ENCODE assay signal across 20 cellular contexts in the genomic region with DNA sequence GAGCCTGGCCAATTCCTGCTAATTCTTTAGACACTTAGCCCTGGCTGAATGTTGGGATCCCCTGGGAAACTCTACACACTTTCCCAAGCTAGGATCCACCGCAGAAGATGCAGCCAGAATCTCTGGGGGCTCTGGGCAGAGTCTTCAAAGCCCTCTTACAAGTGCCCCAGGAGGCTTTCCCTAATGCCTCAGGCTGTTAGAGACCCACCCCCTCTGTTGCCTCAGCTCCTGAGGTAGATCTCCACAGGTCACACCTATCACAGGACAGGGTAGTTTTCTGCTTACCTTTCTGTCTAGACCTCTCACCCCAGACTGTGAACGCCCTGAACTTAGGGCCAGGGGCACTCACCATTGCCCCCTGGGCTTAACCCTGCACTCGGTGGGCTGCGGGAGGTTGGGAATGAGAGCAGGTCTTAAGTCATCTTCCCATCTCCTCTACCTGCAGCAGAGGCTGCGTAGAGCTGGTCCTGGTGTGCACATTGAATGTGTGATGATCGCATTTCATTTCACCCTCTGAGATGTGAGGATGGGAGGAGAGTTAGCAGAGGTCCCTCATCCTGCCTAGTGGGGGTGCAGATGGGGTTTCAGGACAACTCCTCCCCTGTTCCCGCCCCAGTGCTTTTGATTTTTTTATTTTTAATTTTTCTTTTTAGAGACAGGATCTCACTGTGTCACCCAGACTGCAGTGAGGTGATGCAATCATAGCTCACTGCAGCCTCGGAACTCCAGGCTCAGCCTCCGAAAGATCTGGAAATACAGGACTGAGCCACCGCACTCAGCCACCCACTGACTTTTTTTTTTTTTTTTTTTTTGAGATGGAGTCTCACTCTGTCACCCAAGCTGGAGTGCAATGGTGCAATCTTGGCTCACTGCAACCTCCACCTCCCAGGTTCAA.
"Had no signal": no experiment of that assay in that cellular context is flagged by ENCODE, and none has a peak within 500 bp of the region (broad histone marks: within the 10 kb centered on the region; RNA-seq: fewer than 3 reads in every experiment).

No MANE protein-coding gene starts in this region.

- DNase-seq: activated CD4-positive, alpha-beta memory T cell treated with anti-CD3 and anti-CD28 coated beads, Interleukin-2, amount 10 ng/mL, durations not matched to agents 7 days and 5 days; activated CD4-positive, alpha-beta T cell treated with anti-CD3 and anti-CD28 coated beads for 48 hours; activated CD4-positive, CD25-positive, alpha-beta regulatory T cell; activated CD8-positive, alpha-beta memory T cell treated with anti-CD3 and anti-CD28 coated beads, Interleukin-2, amount 10 ng/mL, durations not matched to agents 7 days and 5 days; activated naive CD4-positive, alpha-beta T cell; activated naive CD8-positive, alpha-beta T cell treated with anti-CD3 and anti-CD28 coated beads for 36 hours; activated T-cell treated with anti-CD3 and anti-CD28 coated beads, Interleukin-2, amount 50 U/mL, for 1 hour; amniotic stem cell; caudate nucleus; colonic mucosa; stimulated activated CD4-positive, alpha-beta T cell treated with anti-CD3 and anti-CD28 coated beads, Interleukin-12 subunit alpha, Interleukin-12 subunit beta, amount 100 ng/mL, for 4 hours; stimulated activated CD4-positive, alpha-beta T cell treated with anti-CD3 and anti-CD28 coated beads, Interleukin-2, amount 100 ng/mL, for 24 hours; stimulated activated naive CD8-positive, alpha-beta T cell treated with anti-CD3 and anti-CD28 coated beads, Interleukin-15, Interleukin-2, amounts not matched to agents 100 U/mL and 50 U/mL, for 24 hours; substantia nigra; T-helper 1 cell; T-helper 9 cell; tibial artery had no signal

- H3K36me3 Mint-ChIP-seq: activated CD8-positive, alpha-beta memory T cell treated with anti-CD3 and anti-CD28 coated beads, Interleukin-2, amount 10 ng/mL, durations not matched to agents 7 days and 5 days; activated naive CD8-positive, alpha-beta T cell treated with anti-CD3 and anti-CD28 coated beads for 36 hours; naive thymus-derived CD8-positive, alpha-beta T cell had no signal

- H3K27ac ChIP-seq: colonic mucosa, tibial artery had no signal

- H3K4me1 ChIP-seq: colonic mucosa, tibial artery had no signal

- H3K4me3 ChIP-seq: colonic mucosa, tibial artery had no signal

- H3K27ac Mint-ChIP-seq: activated CD4-positive, alpha-beta memory T cell treated with anti-CD3 and anti-CD28 coated beads, Interleukin-2, amount 10 ng/mL, durations not matched to agents 7 days and 5 days; activated CD8-positive, alpha-beta memory T cell treated with anti-CD3 and anti-CD28 coated beads, Interleukin-2, amount 10 ng/mL, durations not matched to agents 7 days and 5 days; activated naive CD8-positive, alpha-beta T cell treated with anti-CD3 and anti-CD28 coated beads for 36 hours; activated T-helper 17 cell treated with anti-CD3 and anti-CD28 coated beads, Interleukin-2, amount 50 U/mL, for 72 hours had no signal

- H3K4me3 Mint-ChIP-seq: activated CD4-positive, alpha-beta memory T cell treated with anti-CD3 and anti-CD28 coated beads, Interleukin-2, amount 10 ng/mL, durations not matched to agents 7 days and 5 days; activated CD8-positive, alpha-beta memory T cell treated with anti-CD3 and anti-CD28 coated beads, Interleukin-2, amount 10 ng/mL, durations not matched to agents 7 days and 5 days; activated naive CD8-positive, alpha-beta T cell treated with anti-CD3 and anti-CD28 coated beads for 36 hours; activated T-helper 17 cell treated with anti-CD3 and anti-CD28 coated beads, Interleukin-2, amount 50 U/mL, for 72 hours; naive thymus-derived CD8-positive, alpha-beta T cell had no signal

- H3K9me3 Mint-ChIP-seq: activated CD4-positive, alpha-beta memory T cell treated with anti-CD3 and anti-CD28 coated beads, Interleukin-2, amount 10 ng/mL, durations not matched to agents 7 days and 5 days; activated naive CD8-positive, alpha-beta T cell treated with anti-CD3 and anti-CD28 coated beads for 36 hours; activated T-helper 17 cell treated with anti-CD3 and anti-CD28 coated beads, Interleukin-2, amount 50 U/mL, for 72 hours; naive thymus-derived CD8-positive, alpha-beta T cell had no signal

- ATAC-seq: activated CD8-positive, alpha-beta memory T cell treated with anti-CD3 and anti-CD28 coated beads, Interleukin-2, amount 10 ng/mL, durations not matched to agents 7 days and 5 days; activated T-helper 17 cell treated with anti-CD3 and anti-CD28 coated beads, Interleukin-2, amount 50 U/mL, for 72 hours; esophagus mucosa; naive thymus-derived CD8-positive, alpha-beta T cell; stimulated activated naive CD8-positive, alpha-beta T cell treated with anti-CD3 and anti-CD28 coated beads, Interleukin-15, Interleukin-2, amounts not matched to agents 100 U/mL and 50 U/mL, for 24 hours had no signal

- H3K9me3 ChIP-seq: colonic mucosa, tibial artery had no signal

- H3K36me3 ChIP-seq: colonic mucosa, tibial artery had no signal

- H3K27me3 ChIP-seq: colonic mucosa had no signal
